13 cellular contexts compared by ENCODE assay signal in the genomic region with DNA sequence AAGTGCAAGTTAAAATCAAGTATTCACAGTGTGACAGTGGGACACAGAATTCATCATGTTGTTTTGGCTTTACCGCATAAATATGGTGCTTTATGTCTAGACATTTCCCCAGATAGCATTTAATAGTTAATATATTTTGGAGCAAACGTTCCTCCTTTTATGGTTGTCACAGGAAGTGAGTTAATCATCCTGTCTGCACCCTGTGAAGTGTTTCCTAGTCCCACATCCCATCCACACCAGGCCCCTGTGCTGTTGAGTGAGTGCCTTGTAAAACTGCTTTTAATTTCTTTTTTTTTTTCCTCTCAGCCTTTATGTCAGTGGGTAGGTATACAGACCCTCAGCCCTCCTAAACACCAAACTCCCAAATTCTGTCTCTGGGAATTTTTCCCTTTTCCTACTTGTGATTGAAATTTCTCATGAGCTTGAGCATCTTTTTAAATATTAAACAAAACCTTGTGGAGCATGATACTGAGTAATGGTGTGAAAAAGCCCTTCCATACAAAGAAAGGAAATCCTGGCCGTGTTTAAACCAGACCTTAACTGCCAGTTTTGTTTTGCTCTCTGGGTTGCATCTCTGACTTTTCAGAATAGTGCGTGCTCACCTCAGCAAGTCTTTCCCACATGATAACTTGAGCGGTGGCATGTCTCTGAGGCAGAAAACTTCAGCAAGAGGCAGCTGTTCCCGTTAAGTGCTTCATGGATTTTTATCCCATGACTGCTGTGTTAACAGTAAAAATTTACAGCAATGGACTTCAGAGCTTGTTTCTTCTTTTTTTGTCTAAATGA.
DNase-seq lines count a peak whose midpoint lies in the region; ATAC-seq and TF ChIP-seq lines count a peak whose summit lies in the region.
"Had no signal": no experiment of that assay in that cellular context is flagged by ENCODE, and none has a peak within 500 bp of the region (broad histone marks: within the 10 kb centered on the region; RNA-seq: fewer than 3 reads in every experiment).

No MANE protein-coding gene starts in this region.

- no peak overlapping the region for H3K4me2 ChIP-seq in mesendoderm (ENCODE audit: low read length)

- DNase-seq in AG20443 (ENCODE audit: low spot score), result peak; percentile 30
- peak; percentile 35 for DNase-seq in choroid plexus epithelial cell (ENCODE audit: low read depth)
- DNase-seq in mesendoderm, result no peak
- DNase-seq in CD14-positive monocyte (ENCODE audit: low spot score), result no peak
- no peak for DNase-seq in caudate nucleus (lab: John Stamatoyannopoulos, UW)
- DNase-seq in HuH-7.5 (ENCODE audit: low spot score), result no peak
- DNase-seq: NCI-H2081; NCI-H82; stimulated activated naive CD4-positive, alpha-beta T cell had no signal

- peak overlapping the region; percentile 60 for H3K18ac ChIP-seq in mesendoderm (ENCODE audit: low read length)

- H3K4me3 Mint-ChIP-seq in CD14-positive monocyte, result no peak overlapping the region
- H3K4me3 Mint-ChIP-seq: activated naive CD4-positive, alpha-beta T cell treated with anti-CD3 and anti-CD28 coated beads, Interleukin-2, amount 50 U/mL, for 24 hours; B cell had no signal

- H4K5ac ChIP-seq in mesendoderm (ENCODE audit: low read length), result no peak overlapping the region

- no peak overlapping the region for H2AK5ac ChIP-seq in mesendoderm (ENCODE audit: low read length)

- H3K27me3 ChIP-seq in mesendoderm (ENCODE audit: insufficient read depth, low read length, poor library complexity), result no peaks in the 10 kb centered on the region

- peaks cover 0 to under 1% (median 0%) of the 10 kb centered on the region in 7 donors for H3K9me3 Mint-ChIP-seq in CD14-positive monocyte
- H3K9me3 Mint-ChIP-seq: activated naive CD4-positive, alpha-beta T cell treated with anti-CD3 and anti-CD28 coated beads, Interleukin-2, amount 50 U/mL, for 24 hours had no signal

- H3K4me1 Mint-ChIP-seq in CD14-positive monocyte, result no peaks in the 10 kb centered on the region
- H3K4me1 Mint-ChIP-seq: activated naive CD4-positive, alpha-beta T cell treated with anti-CD3 and anti-CD28 coated beads, Interleukin-2, amount 50 U/mL, for 24 hours; B cell had no signal

- H3K36me3 Mint-ChIP-seq in CD14-positive monocyte, result no peaks in the 10 kb centered on the region
- H3K36me3 Mint-ChIP-seq: activated naive CD4-positive, alpha-beta T cell treated with anti-CD3 and anti-CD28 coated beads, Interleukin-2, amount 50 U/mL, for 24 hours had no signal

- H3K79me1 ChIP-seq in mesendoderm (ENCODE audit: low read length), result peaks cover 9% of the 10 kb centered on the region

- H2BK15ac ChIP-seq in mesendoderm (replicated peaks; ENCODE audit: low read depth), result no peak overlapping the region

- H3K4ac ChIP-seq in mesendoderm (ENCODE audit: low read depth, low read length), result no peak overlapping the region

- no peak overlapping the region for H2BK120ac ChIP-seq in mesendoderm (ENCODE audit: low read depth, low read length)

- peaks cover 9% of the 10 kb centered on the region for H3K79me2 ChIP-seq in mesendoderm (ENCODE audit: control insufficient read depth, insufficient read depth, low read length)

- WGBS in mesendoderm (ENCODE audit: extremely low coverage, insufficient coverage, low lambda C conversion rate), result no CpG with 5 or more reads among the region's 6 CpGs

- peak; percentile 46 for ATAC-seq in HG03354 (IDR thresholded peaks at IDR 0.05; ENCODE audit: poor library complexity, severe bottlenecking, unreplicated experiment)
- no peak for ATAC-seq in GM21619 (IDR thresholded peaks at IDR 0.05; ENCODE audit: unreplicated experiment)

- H3K4me1 ChIP-seq in mesendoderm (ENCODE audit: control insufficient read depth, low read depth, low read length), result peaks cover 1% of the 10 kb centered on the region

- intact Hi-C loops in CD14-positive monocyte (cut with micrococcal nuclease), result no loop called here

- no peak overlapping the region for H3K9ac ChIP-seq in mesendoderm (ENCODE audit: low read length)

- no peak for TF ChIP-seq CTCF in choroid plexus epithelial cell (conservative IDR thresholded peaks at IDR 0.05; ENCODE audit: low read depth, low read length)
- TF ChIP-seq CTCF in CD14-positive monocyte (IDR thresholded peaks at IDR 0.05), result no peak

- H3K36me3 ChIP-seq in mesendoderm (ENCODE audit: control insufficient read depth, insufficient read depth, low read length), result no peaks in the 10 kb centered on the region

- H3K27ac ChIP-seq in mesendoderm (ENCODE audit: low read depth, low read length) (no peak overlapping the region), caudate nucleus (ENCODE audit: low read depth, low read length) (no peak overlapping the region)

- no peak overlapping the region for H3K27ac Mint-ChIP-seq in CD14-positive monocyte
- H3K27ac Mint-ChIP-seq: activated naive CD4-positive, alpha-beta T cell treated with anti-CD3 and anti-CD28 coated beads, Interleukin-2, amount 50 U/mL, for 24 hours; B cell had no signal

- H3K4me3 ChIP-seq in choroid plexus epithelial cell (ENCODE audit: low read depth, low read length), result no peak overlapping the region
- H3K4me3 ChIP-seq in mesendoderm (ENCODE audit: low read length), result no peak overlapping the region

- no peak overlapping the region for H3K23ac ChIP-seq in mesendoderm (ENCODE audit: low read length)

- peaks cover 0 to 2% (median 0%) of the 10 kb centered on the region in 3 donors for H3K27me3 Mint-ChIP-seq in CD14-positive monocyte (ENCODE audit: low read depth in 3 of 3)
- H3K27me3 Mint-ChIP-seq: B cell had no signal

- no peak overlapping the region for H2BK5ac ChIP-seq in mesendoderm (ENCODE audit: low read length)

- H3K56ac ChIP-seq in mesendoderm (ENCODE audit: low read length), result no peak overlapping the region

- H4K8ac ChIP-seq in mesendoderm (ENCODE audit: low read depth, low read length), result no peak overlapping the region

Comparison
In these comparisons a context has a peak if more than half of its experiments do, and no peak if none do; other contexts are left out.
1. DNase-seq: peak in AG20443 (single experiment) and choroid plexus epithelial cell (single experiment); none in mesendoderm (single experiment), CD14-positive monocyte (single experiment), caudate nucleus (0 of 61) and HuH-7.5 (single experiment).